ENCODE assay signal across 17 cellular contexts in genomic region chr2:20704886-20705285, GRCh38. TPM values are rescaled to one million over a fixed set of nuclear protein-coding genes. Genes with fewer than 3 reads are reported as not detected.
DNase-seq lines count a peak whose midpoint lies in the region; ATAC-seq and TF ChIP-seq lines count a peak whose summit lies in the region.
"Had no signal": no experiment of that assay in that cellular context is flagged by ENCODE, and none has a peak within 500 bp of the region (broad histone marks: within the 10 kb centered on the region; RNA-seq: fewer than 3 reads in every experiment).

No MANE protein-coding gene starts in this region.

- H3K4me1 Mint-ChIP-seq in activated CD8-positive, alpha-beta T cell treated with anti-CD3 and anti-CD28 coated beads for 36 hours (ENCODE audit: low read depth): no peaks in the 10 kb centered on the region

- no peaks in the 10 kb centered on the region for H3K36me3 ChIP-seq in osteoblast (ENCODE audit: insufficient read depth, low read length)

- CTCF ChIA-PET in activated CD8-positive, alpha-beta T cell treated with anti-CD3 and anti-CD28 coated beads for 36 hours (lab: Charles Lee): no interaction called here

- H3K4me3 Mint-ChIP-seq in activated CD8-positive, alpha-beta T cell treated with anti-CD3 and anti-CD28 coated beads for 36 hours: no peak overlapping the region
- H3K4me3 Mint-ChIP-seq: CD14-positive monocyte; CD4-positive, alpha-beta memory T cell; H9 had no signal

- H3K79me2 ChIP-seq in osteoblast (ENCODE audit: insufficient read depth, low read length): no peaks in the 10 kb centered on the region

- peaks cover 2% of the 10 kb centered on the region for H4K20me1 ChIP-seq in osteoblast (ENCODE audit: insufficient read depth, low read length)

- DNase-seq in EL (peak; percentile 28), M059J (ENCODE audit: low read depth) (peak; percentile 18), osteoblast (ENCODE audit: insufficient read length, low spot score, missing footprints) (peak; percentile 87), RPMI8226 (no peak), cerebellar cortex (ENCODE audit: low spot score) (no peak)
- no peak for DNase-seq in activated CD8-positive, alpha-beta T cell treated with anti-CD3 and anti-CD28 coated beads for 36 hours
- DNase-seq: ACHN; AML-193; CD4-positive, alpha-beta memory T cell; DMS153; DMS79; H9 had no signal

- no peak for ATAC-seq in HG02870 (IDR thresholded peaks at IDR 0.05; ENCODE audit: unreplicated experiment)
- no peak for ATAC-seq in activated CD8-positive, alpha-beta T cell treated with anti-CD3 and anti-CD28 coated beads for 36 hours

- no peak for TF ChIP-seq CTCF in osteoblast (IDR thresholded peaks at IDR 0.05; ENCODE audit: extremely low read depth, low read depth, low read length)
- TF ChIP-seq CTCF in activated CD8-positive, alpha-beta T cell treated with anti-CD3 and anti-CD28 coated beads for 36 hours (IDR thresholded peaks at IDR 0.05): no peak

- no peaks in the 10 kb centered on the region for H3K27me3 ChIP-seq in osteoblast (ENCODE audit: insufficient read depth, low read length)
- H3K27me3 ChIP-seq: BLaER1 had no signal

- H3K27ac Mint-ChIP-seq in activated CD8-positive, alpha-beta T cell treated with anti-CD3 and anti-CD28 coated beads for 36 hours: no peak overlapping the region
- H3K27ac Mint-ChIP-seq: CD14-positive monocyte, H9 had no signal

- intact Hi-C loops in activated CD8-positive, alpha-beta T cell treated with anti-CD3 and anti-CD28 coated beads for 36 hours (cut with micrococcal nuclease): no loop called here

- H3K27me3 Mint-ChIP-seq in activated CD8-positive, alpha-beta T cell treated with anti-CD3 and anti-CD28 coated beads for 36 hours: no peaks in the 10 kb centered on the region
- H3K27me3 Mint-ChIP-seq: CD4-positive, alpha-beta memory T cell had no signal

- peaks cover 3% of the 10 kb centered on the region for H3K36me3 Mint-ChIP-seq in activated CD8-positive, alpha-beta T cell treated with anti-CD3 and anti-CD28 coated beads for 36 hours (ENCODE audit: low read depth)

- H3K4me1 ChIP-seq in osteoblast (ENCODE audit: insufficient read depth, low read length): peaks cover under 1% of the 10 kb centered on the region

- no peaks in the 10 kb centered on the region for H3K9me3 Mint-ChIP-seq in activated CD8-positive, alpha-beta T cell treated with anti-CD3 and anti-CD28 coated beads for 36 hours
- H3K9me3 Mint-ChIP-seq: CD4-positive, alpha-beta memory T cell; H9 had no signal

- no peak overlapping the region for H2AFZ ChIP-seq in osteoblast (ENCODE audit: low read length)

- POLR2A ChIA-PET in activated CD8-positive, alpha-beta T cell treated with anti-CD3 and anti-CD28 coated beads for 36 hours (lab: Charles Lee): no interaction called here

- H3K4me3 ChIP-seq in osteoblast (ENCODE audit: insufficient read depth, low read length): no peak overlapping the region
- H3K4me3 ChIP-seq: BLaER1 had no signal

- H3K27ac ChIP-seq in osteoblast (ENCODE audit: low read depth, low read length): no peak overlapping the region
- H3K27ac ChIP-seq: BLaER1, HL-60, KMS-11 had no signal

- no peak overlapping the region for H3K4me2 ChIP-seq in osteoblast (ENCODE audit: insufficient read depth, low read length)
- H3K4me2 ChIP-seq: BLaER1, KMS-11 had no signal

- H3K9me3 ChIP-seq in osteoblast (ENCODE audit: low read depth, low read length): no peaks in the 10 kb centered on the region
- H3K9me3 ChIP-seq: BLaER1 had no signal

RNA-seq across cellular contexts. Expression of gene GDF7, which starts 37.9 kb away (rescaled TPM):
- total RNA-seq in M059J (2014; rRNA removed; shearing (Covaris generic)): 0.05 TPM in 1 of 2 replicates, not detected in the other
- total RNA-seq in osteoblast: under 0.01 TPM in 1 of 2 replicates, not detected in the other
- total RNA-seq in activated CD8-positive, alpha-beta T cell treated with anti-CD3 and anti-CD28 coated beads for 36 hours: not detected

RNA-seq across cellular contexts. Expression of gene HS1BP3, which starts 54.0 kb away (rescaled TPM):
- 6.5 and 12.1 TPM in 2 replicates for total RNA-seq in M059J (2014; rRNA removed; shearing (Covaris generic))
- 47.4 and 47.8 TPM in 2 replicates for total RNA-seq in osteoblast
- 1 to 10 TPM; 6.5 to 7.9 TPM for total RNA-seq in activated CD8-positive, alpha-beta T cell treated with anti-CD3 and anti-CD28 coated beads for 36 hours

Comparison
In these comparisons a context has a peak if more than half of its experiments do, and no peak if none do; other contexts are left out.
1. DNase-seq: peak in EL (single experiment), M059J (single experiment) and osteoblast (single experiment); none in activated CD8-positive, alpha-beta T cell treated with anti-CD3 and anti-CD28 coated beads for 36 hours (single experiment), RPMI8226 (single experiment) and cerebellar cortex (single experiment).